ENCODE assay signal across 9 cellular contexts in the genomic region with DNA sequence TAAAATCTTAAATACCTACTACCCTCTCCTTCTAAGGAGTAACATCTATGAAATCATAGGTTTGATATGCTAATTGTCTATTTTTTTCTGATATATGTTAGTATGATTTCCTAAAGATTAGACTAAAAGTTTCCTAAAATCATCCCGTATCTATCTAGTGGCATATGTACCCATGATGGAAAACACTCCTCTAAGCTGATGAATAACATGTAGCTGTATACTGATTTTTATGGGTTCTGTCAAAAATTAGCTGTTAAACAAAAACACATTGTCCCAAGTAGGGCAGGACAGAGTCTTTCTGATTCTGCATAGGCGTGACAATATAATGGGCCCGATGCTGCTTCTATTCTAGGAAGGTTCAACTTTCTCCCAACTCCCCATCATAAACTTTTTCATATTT.
"Had no signal": no experiment of that assay in that cellular context is flagged by ENCODE, and none has a peak within 500 bp of the region (broad histone marks: within the 10 kb centered on the region; RNA-seq: fewer than 3 reads in every experiment).

No MANE protein-coding gene starts in this region.

- H3K4me3 ChIP-seq: GM23248, GM23338, HAP-1 had no signal

- ATAC-seq: GM23338, HCT116 had no signal

- H3K4me2 ChIP-seq: GM23338 had no signal

- H3K9me3 ChIP-seq: HAP-1 had no signal

- H3K36me3 ChIP-seq: HAP-1 had no signal

- H3K27ac ChIP-seq: GM23248 had no signal

- H2AFZ ChIP-seq: GM23248, GM23338 had no signal

- DNase-seq: GM23248, GOT3, H7, H9, HCEC 1CT, HFFc6 had no signal

- H3K9ac ChIP-seq: GM23248 had no signal

- H3K4me1 ChIP-seq: HAP-1 had no signal
